Comparison of ENCODE assay signal across 1 cellular context in the genomic region with DNA sequence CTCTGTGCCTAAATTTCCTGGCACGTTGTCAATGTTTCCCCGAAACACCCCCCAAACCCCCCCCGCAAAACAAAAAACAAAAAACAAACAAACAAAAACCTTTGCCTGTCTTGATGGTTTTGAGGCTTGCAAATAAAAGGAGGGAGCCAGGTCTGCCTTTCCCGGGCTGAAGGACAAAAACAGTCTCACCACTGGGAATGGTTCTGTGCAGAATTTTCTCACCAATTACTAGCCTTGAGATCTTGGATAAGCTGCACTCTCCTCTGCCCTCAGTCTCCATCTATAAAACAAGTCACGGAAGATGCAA.
TF ChIP-seq lines count a peak whose summit lies in the region.

No MANE protein-coding gene starts in this region.

TF ChIP-seq in H1, 55 proteins besides CTCF, POLR2A, EP300 and RAD21:
- TF ChIP-seq PHF8 (conservative IDR thresholded peaks at IDR 0.05; ENCODE audit: low read depth, low read length) (no peak), TCF12 (IDR thresholded peaks at IDR 0.05; ENCODE audit: low read depth, low read length) (no peak), SIRT6 (IDR thresholded peaks at IDR 0.05; ENCODE audit: low read length) (no peak), ZNF274 (IDR thresholded peaks at IDR 0.05; ENCODE audit: borderline replicate concordance, extremely low read depth, low read length) (no peak), GABPA (IDR thresholded peaks at IDR 0.05; ENCODE audit: borderline replicate concordance, insufficient read depth, low read length) (no peak), SUZ12 (IDR thresholded peaks at IDR 0.05; ENCODE audit: low read length) (no peak), SP4 (IDR thresholded peaks at IDR 0.05; ENCODE audit: low read length) (no peak), CBX8 (IDR thresholded peaks at IDR 0.05; ENCODE audit: borderline replicate concordance, low read depth, low read length) (no peak)
- TF ChIP-seq, protein P1, sequence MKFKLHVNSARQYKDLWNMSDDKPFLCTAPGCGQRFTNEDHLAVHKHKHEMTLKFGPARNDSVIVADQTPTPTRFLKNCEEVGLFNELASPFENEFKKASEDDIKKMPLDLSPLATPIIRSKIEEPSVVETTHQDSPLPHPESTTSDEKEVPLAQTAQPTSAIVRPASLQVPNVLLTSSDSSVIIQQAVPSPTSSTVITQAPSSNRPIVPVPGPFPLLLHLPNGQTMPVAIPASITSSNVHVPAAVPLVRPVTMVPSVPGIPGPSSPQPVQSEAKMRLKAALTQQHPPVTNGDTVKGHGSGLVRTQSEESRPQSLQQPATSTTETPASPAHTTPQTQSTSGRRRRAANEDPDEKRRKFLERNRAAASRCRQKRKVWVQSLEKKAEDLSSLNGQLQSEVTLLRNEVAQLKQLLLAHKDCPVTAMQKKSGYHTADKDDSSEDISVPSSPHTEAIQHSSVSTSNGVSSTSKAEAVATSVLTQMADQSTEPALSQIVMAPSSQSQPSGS (IDR thresholded peaks at IDR 0.05; ENCODE audit: low read length) = no peak
